In the genomic region with DNA sequence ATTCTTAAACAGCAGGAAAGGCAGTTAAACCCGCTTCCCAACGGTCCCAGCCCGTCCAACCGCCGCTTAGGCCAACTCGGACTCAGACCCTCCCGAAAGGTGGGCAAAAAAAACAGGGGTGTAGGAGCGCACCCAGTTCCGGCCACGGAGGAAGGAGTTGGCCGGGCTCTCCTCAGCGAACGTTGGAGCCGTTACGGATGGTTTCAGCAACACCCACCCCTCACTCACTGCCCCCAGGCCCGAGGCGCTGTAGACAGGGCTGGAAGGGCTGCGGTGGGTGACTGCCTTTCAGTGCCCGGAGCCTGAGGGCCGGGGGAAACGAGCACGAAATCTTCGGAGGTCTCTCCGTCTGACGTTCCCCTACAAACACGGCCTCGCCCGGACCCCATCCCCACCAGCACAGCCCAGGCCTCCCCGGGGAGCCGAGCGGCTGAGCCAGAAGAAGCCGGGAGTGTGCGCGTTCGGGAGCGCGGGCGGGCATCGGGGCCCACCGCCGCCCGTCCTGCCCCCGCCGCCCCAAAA, we compare ENCODE assay signal across 8 cellular contexts. TPM values are rescaled to one million over a fixed set of nuclear protein-coding genes. Genes with fewer than 3 reads are reported as not detected.
A peak's percentile ranks its signal among the peaks of the same experiment; 100 is the strongest.
DNase-seq lines count a peak whose midpoint lies in the region; ATAC-seq, FAIRE-seq and TF ChIP-seq lines count a peak whose summit lies in the region.

No MANE protein-coding gene starts in this region.

- whole genome bisulfite sequencing in GM12878 (ENCODE audit: insufficient coverage, insufficient replicate concordance, low lambda C conversion rate, missing lambda C conversion rate) = under 1% methylated on average over 31 of the region's 44 CpGs
- WGBS in small intestine, 3 donors = 0 to 3% (median 1%) methylated on average over 29 to 44 of the region's 44 CpGs

- POLR2A ChIA-PET in GM12878 (lab: Charles Lee) = interaction anchor here (0.5 to 0.6 kb wide), 2 partner anchors 11 to 51 kb away, joined by 3 to 6 read pairs; no protein-coding TSS in a partner anchor

- peak overlapping the region; percentile 77 for H3K4me3 ChIP-seq in GM12878
- peak overlapping the region; percentile 59 to 92 for H3K4me3 ChIP-seq in small intestine (ENCODE audit: low read depth in 1 of 2, low read length in 2 of 2)

- ATAC-seq in GM12878 = peak; percentile 14
- ATAC-seq in GM21529 (IDR thresholded peaks at IDR 0.05; ENCODE audit: unreplicated experiment) = no peak

- TF ChIP-seq RAD21 in GM12878 (IDR thresholded peaks at IDR 0.05; ENCODE audit: insufficient read depth, low read depth, low read length) = no peak

- no peak for TF ChIP-seq CTCF in GM12878 (IDR thresholded peaks at IDR 0.05 in 2 of 3, conservative IDR thresholded peaks at IDR 0.05 in 1 of 3; ENCODE audit: control insufficient read depth in 2 of 3, extremely low read depth in 1 of 3, insufficient read depth in 1 of 3, low read depth in 3 of 3, low read length in 3 of 3)

- intact Hi-C loops in GM12878 (cut with micrococcal nuclease; ENCODE audit: unreplicated experiment) = loop anchor here (10.0 kb wide), 1 partner anchor 198 kb away; a partner anchor contains a TSS

- CTCF ChIA-PET in GM12878 (lab: Yijun Ruan, JAX) = no interaction called here

- TF ChIP-seq EP300 in GM12878 (IDR thresholded peaks at IDR 0.05; ENCODE audit: borderline replicate concordance in 1 of 2, control insufficient read depth in 1 of 2, low read depth in 2 of 2, low read length in 2 of 2) = no peak

- FAIRE-seq in GM12878 (lab: Jason Lieb, UNC) = no peak
- FAIRE-seq in small intestine (lab: Jason Lieb, UNC) = no peak

- H3K79me2 ChIP-seq in GM12878 (ENCODE audit: control insufficient read depth, insufficient read depth, low read length) = peaks cover 35% of the 10 kb centered on the region

- SMC1A ChIA-PET in GM12878 (lab: Charles Lee; ENCODE audit: uncharacterized antibody, unreplicated experiment) = interaction anchor here (4.6 kb wide), 1 partner anchor 16 kb away, joined by 10 read pairs; no protein-coding TSS in a partner anchor

- no peaks in the 10 kb centered on the region; a peak in 2 of 4 replicates for H3K27me3 ChIP-seq in GM12878 (replicated peaks in 1 of 2; ENCODE audit: control insufficient read depth in 2 of 2, insufficient read depth in 2 of 2, low read length in 1 of 2)
- no peaks in the 10 kb centered on the region for H3K27me3 ChIP-seq in small intestine (ENCODE audit: control insufficient read depth in 2 of 2, insufficient read depth in 2 of 2, low read length in 2 of 2)

- peak overlapping the region; percentile 76 for H3K9ac ChIP-seq in GM12878 (ENCODE audit: control insufficient read depth, insufficient read depth, low read length)

- in situ Hi-C loops in GM12878 (cut with MboI) = no loop called here

- H3K4me1 ChIP-seq in GM12878 (ENCODE audit: control insufficient read depth, insufficient read depth, low read length) (peaks cover 3% of the 10 kb centered on the region; the same call in 1 of the 2 replicates), small intestine (ENCODE audit: control insufficient read depth in 2 of 2, insufficient read depth in 1 of 2, low read depth in 1 of 2, low read length in 1 of 2) (peaks cover 0 to 4% of the 10 kb centered on the region in 2 donors)

- no peaks in the 10 kb centered on the region for H4K20me1 ChIP-seq in GM12878 (ENCODE audit: control insufficient read depth, insufficient read depth)

- BruUV-seq in GM12878 (replicated peaks; lab: Mats Ljungman, UMichigan) = no TSS peak

- H2AFZ ChIP-seq in GM12878 (ENCODE audit: control insufficient read depth, low read depth, low read length) = peak overlapping the region; percentile 33

- peak overlapping the region; percentile 59 for H3K27ac ChIP-seq in GM12878 (ENCODE audit: control insufficient read depth, insufficient read depth)
- H3K27ac ChIP-seq in small intestine (ENCODE audit: low read depth in 1 of 2, low read length in 1 of 2) = peak overlapping the region in 1 of 2 donors; percentile 57

- no peaks in the 10 kb centered on the region for H3K36me3 ChIP-seq in GM12878 (ENCODE audit: control insufficient read depth in 2 of 2, insufficient read depth in 2 of 2, low read length in 1 of 2)
- no peaks in the 10 kb centered on the region for H3K36me3 ChIP-seq in small intestine (ENCODE audit: control insufficient read depth in 2 of 2, insufficient read depth in 2 of 2, low read length in 2 of 2)

- DNase-seq in NCI-H1436 (lab: John Stamatoyannopoulos, UW) = peak; percentile 24
- no peak for DNase-seq in NCI-H1436 treated with DMSO at 0.1 percent for 48 hours (lab: John Stamatoyannopoulos, UW)
- DNase-seq in OCI-M1 (lab: John Stamatoyannopoulos, UW) = peak; percentile 72
- no peak for DNase-seq in GM12878 (ENCODE audit: low read depth, low spot score)
- peak; percentile 26 for DNase-seq in iPS-NIHi7 (ENCODE audit: extremely low spot score)
- no peak for DNase-seq in small intestine
- no peak for DNase-seq in mesenteric fat pad (ENCODE audit: low spot score)

- RAD21 ChIA-PET in GM12878 (lab: Charles Lee; ENCODE audit: unreplicated experiment) = no interaction called here

- TF ChIP-seq POLR2A in GM12878 (IDR thresholded peaks at IDR 0.05; ENCODE audit: low read depth, low read length) = 0 out of 2 replicates have a peak, but pooled peaks have one; percentile 33

- H3K9me3 ChIP-seq in GM12878 (replicated peaks; ENCODE audit: control insufficient read depth, insufficient read depth, low read length) (no peaks in the 10 kb centered on the region), small intestine (ENCODE audit: control insufficient read depth, low read depth) (no peaks in the 10 kb centered on the region)

- H3K4me2 ChIP-seq in GM12878 (ENCODE audit: control insufficient read depth, insufficient read depth) = peak overlapping the region; percentile 58

TF ChIP-seq in GM12878, 131 proteins besides CTCF, POLR2A, EP300 and RAD21 (continues in another document):
- TF ChIP-seq, protein P1, sequence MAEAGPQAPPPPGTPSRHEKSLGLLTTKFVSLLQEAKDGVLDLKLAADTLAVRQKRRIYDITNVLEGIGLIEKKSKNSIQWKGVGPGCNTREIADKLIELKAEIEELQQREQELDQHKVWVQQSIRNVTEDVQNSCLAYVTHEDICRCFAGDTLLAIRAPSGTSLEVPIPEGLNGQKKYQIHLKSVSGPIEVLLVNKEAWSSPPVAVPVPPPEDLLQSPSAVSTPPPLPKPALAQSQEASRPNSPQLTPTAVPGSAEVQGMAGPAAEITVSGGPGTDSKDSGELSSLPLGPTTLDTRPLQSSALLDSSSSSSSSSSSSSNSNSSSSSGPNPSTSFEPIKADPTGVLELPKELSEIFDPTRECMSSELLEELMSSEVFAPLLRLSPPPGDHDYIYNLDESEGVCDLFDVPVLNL (IDR thresholded peaks at IDR 0.05; ENCODE audit: low read depth, low read length) = no peak
- TF ChIP-seq SIN3A (IDR thresholded peaks at IDR 0.05; ENCODE audit: low read depth, low read length) = no peak
- TF ChIP-seq ETV6 (conservative IDR thresholded peaks at IDR 0.05 in 1 of 2, IDR thresholded peaks at IDR 0.05 in 1 of 2; ENCODE audit: borderline replicate concordance in 1 of 2, low read depth in 1 of 2) = no peak
- 0 out of 2 replicates have a peak, but pooled peaks have one; percentile 7 for TF ChIP-seq YY1 (IDR thresholded peaks at IDR 0.05; ENCODE audit: low read depth, low read length)
- no peak for TF ChIP-seq MYC (IDR thresholded peaks at IDR 0.05; ENCODE audit: insufficient read depth, insufficient read length, insufficient replicate concordance, low read length, severe bottlenecking)
- TF ChIP-seq NR2C1 (IDR thresholded peaks at IDR 0.05) = no peak

RNA-seq across cellular contexts. Expression of a gene that starts 1.3 kb away (rescaled TPM):
- 307 and 313 TPM in 2 replicates for total RNA-seq in GM12878 (2013; cell fraction: nucleolus; rRNA removed)
- total RNA-seq in GM12878 (2014; rRNA removed) (8.4 and 11.2 TPM in 2 replicates), GM12878 (2014; rRNA removed; fragmentation: Illumina TruSeq; extraction: Trizol) (8.2 and 10.4 TPM in 2 replicates), GM12878 (2021) (9.5 and 12.7 TPM in 2 replicates), mesenteric fat pad (33.4 TPM)
- polyA plus RNA-seq in GM12878 (2011; ENCODE audit: low read depth) = 9.6 TPM
- polyA plus RNA-seq in GM12878 (2011; rRNA removed) (26.6 and 29.9 TPM in 2 replicates), GM12878 (2014; fragmentation: Illumina TruSeq; extraction: Trizol) (6.6 and 10.1 TPM in 2 replicates), GM12878 (2014; fragmentation: Nextera tagmentation; extraction: Ambion mirVana) (1 to 10 TPM; 1.7 to 2.1 TPM), GM12878 (2014; rRNA removed) (4.9 and 6.9 TPM in 2 replicates), GM12878 (2016; fragmentation: Nextera tagmentation; extraction: Ambion mirVana) (10 to 100 TPM in 1 of 2 experiments, 1 to 10 TPM in 1; 8.0 to 11.3 TPM), small intestine (1 to 10 TPM; 5.7 to 9.2 (median 9.1) TPM)
- 14.7 and 19.9 TPM in 2 replicates for polyA plus RNA-seq in GM12878 (2011; cell fraction: cytosol; rRNA removed)
- 40.3 and 50.7 TPM in 2 replicates for polyA plus RNA-seq in GM12878 (2011; cell fraction: nucleus; rRNA removed)
- 11.0 and 13.6 TPM in 2 replicates for polyA plus RNA-seq in GM12878 (2012)
- polyA minus RNA-seq in GM12878 (2011; rRNA and poly(A)+ RNA removed) = 76.3 and 95.0 TPM in 2 replicates
- polyA minus RNA-seq in GM12878 (2011; cell fraction: cytosol; rRNA and poly(A)+ RNA removed) = 17.8 and 19.9 TPM in 2 replicates
- 65.3 and 89.3 TPM in 2 replicates for polyA minus RNA-seq in GM12878 (2011; cell fraction: nucleus; rRNA and poly(A)+ RNA removed)

RNA-seq across cellular contexts. Expression of a gene that starts 3.8 kb away (rescaled TPM):
- total RNA-seq in GM12878 (2013; cell fraction: nucleolus; rRNA removed) = 1.6 TPM in 1 of 2 replicates, not detected in the other
- not detected in 2 replicates for total RNA-seq in GM12878 (2014; rRNA removed)
- total RNA-seq in GM12878 (2014; rRNA removed; fragmentation: Illumina TruSeq; extraction: Trizol) = not detected in 2 replicates
- 0.62 TPM in 1 of 2 replicates, not detected in the other for total RNA-seq in GM12878 (2021)
- 2.2 TPM for polyA plus RNA-seq in GM12878 (2011; ENCODE audit: low read depth)
- polyA plus RNA-seq in GM12878 (2011; rRNA removed) = 0.40 and 0.72 TPM in 2 replicates
- 1.8 and 2.5 TPM in 2 replicates for polyA plus RNA-seq in GM12878 (2011; cell fraction: cytosol; rRNA removed)
- 2.5 and 3.7 TPM in 2 replicates for polyA plus RNA-seq in GM12878 (2011; cell fraction: nucleus; rRNA removed)
- polyA plus RNA-seq in GM12878 (2012) = 2.5 and 4.7 TPM in 2 replicates
- polyA plus RNA-seq in GM12878 (2014; fragmentation: Illumina TruSeq; extraction: Trizol) = not detected in 2 replicates
- polyA plus RNA-seq in GM12878 (2014; fragmentation: Nextera tagmentation; extraction: Ambion mirVana) = under 1 TPM in 1 of 2 experiments, not detected in 1; 0.16 TPM
- 0.44 and 0.83 TPM in 2 replicates for polyA plus RNA-seq in GM12878 (2014; rRNA removed)
- under 1 TPM; 0.33 to 0.34 TPM for polyA plus RNA-seq in GM12878 (2016; fragmentation: Nextera tagmentation; extraction: Ambion mirVana)
- polyA minus RNA-seq in GM12878 (2011; rRNA and poly(A)+ RNA removed) = 0.82 and 2.4 TPM in 2 replicates
- not detected in 2 replicates for polyA minus RNA-seq in GM12878 (2011; cell fraction: cytosol; rRNA and poly(A)+ RNA removed)
- polyA minus RNA-seq in GM12878 (2011; cell fraction: nucleus; rRNA and poly(A)+ RNA removed) = 2.9 and 5.6 TPM in 2 replicates
- 1 to 10 TPM; 1.2 to 1.6 (median 1.6) TPM for polyA plus RNA-seq in small intestine
- total RNA-seq in mesenteric fat pad = 1.2 TPM

Comparison
In these comparisons a context has a peak if more than half of its experiments do, and no peak if none do; other contexts are left out.
1. DNase-seq: peak in NCI-H1436 (single experiment), OCI-M1 (single experiment) and iPS-NIHi7 (single experiment); none in NCI-H1436 treated with DMSO at 0.1 percent for 48 hours (single experiment), GM12878 (single experiment), small intestine (single experiment) and mesenteric fat pad (single experiment).